In genomic region chr14:24427537-24428508, GRCh38 we compare ENCODE assay signal across 2 cellular contexts.
TF ChIP-seq lines count a peak whose summit lies in the region.

No MANE protein-coding gene starts in this region.

TF ChIP-seq in liver, 16 proteins besides CTCF, POLR2A, EP300 and RAD21 (continued from another document):
- no peak for TF ChIP-seq TAF1 (conservative IDR thresholded peaks at IDR 0.05)
- peak; percentile 48 to 56 for TF ChIP-seq HNF4A (conservative IDR thresholded peaks at IDR 0.05)

TF ChIP-seq in HEK293T, 16 proteins besides CTCF, POLR2A, EP300 and RAD21 (continued from another document):
- no peak for TF ChIP-seq L3MBTL2 (conservative IDR thresholded peaks at IDR 0.05)
- no peak for TF ChIP-seq FOXA1 (IDR thresholded peaks at IDR 0.05)
- no peak for TF ChIP-seq TARDBP (IDR thresholded peaks at IDR 0.05)
- TF ChIP-seq NFRKB (IDR thresholded peaks at IDR 0.05), result no peak
- TF ChIP-seq HDGF (IDR thresholded peaks at IDR 0.05; ENCODE audit: borderline replicate concordance), result no peak
- TF ChIP-seq SUZ12 (IDR thresholded peaks at IDR 0.05), result no peak
- TF ChIP-seq FOXK2 (IDR thresholded peaks at IDR 0.05), result no peak
- no peak for TF ChIP-seq LEF1 (IDR thresholded peaks at IDR 0.05; ENCODE audit: borderline replicate concordance)
- no peak for TF ChIP-seq SP1 (IDR thresholded peaks at IDR 0.05)
